9 cellular contexts compared by ENCODE assay signal in genomic region chr1:230475856-230476621, GRCh38. TPM values are rescaled to one million over a fixed set of nuclear protein-coding genes. Genes with fewer than 3 reads are reported as not detected.
DNase-seq lines count a peak whose midpoint lies in the region; TF ChIP-seq lines count a peak whose summit lies in the region.
"Not testable (repeated sequence)": the region's sequence is repeated elsewhere in the genome, so short reads cannot be mapped to it uniquely, and the experiment has no call there.
"Had no signal": no experiment of that assay in that cellular context is flagged by ENCODE, and none has a peak within 500 bp of the region (broad histone marks: within the 10 kb centered on the region; RNA-seq: fewer than 3 reads in every experiment).

No MANE protein-coding gene starts in this region.

- H3K4me2 ChIP-seq in osteoblast (ENCODE audit: insufficient read depth, low read length), result not testable (repeated sequence)

- not testable (repeated sequence) for H3K9ac ChIP-seq in NT2/D1 (ENCODE audit: insufficient read length, low read depth)

- POLR2A ChIA-PET in MCF 10A (lab: Yijun Ruan, JAX), result interaction anchor here (1.0 to 1.6 kb wide), 2 partner anchors 9 to 17 kb away, joined by 3 to 6 read pairs; no protein-coding TSS in a partner anchor

- not testable (repeated sequence) for H3K27ac Mint-ChIP-seq in MCF 10A (ENCODE audit: low read depth, unreplicated experiment)

- H4K20me1 ChIP-seq in osteoblast (ENCODE audit: insufficient read depth, low read length), result not testable (repeated sequence)

- not testable (repeated sequence) for TF ChIP-seq CTCF in MCF 10A (IDR thresholded peaks at IDR 0.05; ENCODE audit: unreplicated experiment); osteoblast (IDR thresholded peaks at IDR 0.05; ENCODE audit: extremely low read depth, low read depth, low read length)

- not testable (repeated sequence) for H2AFZ ChIP-seq in osteoblast (ENCODE audit: low read length)

- H3K79me2 ChIP-seq in osteoblast (ENCODE audit: insufficient read depth, low read length), result not testable (repeated sequence)

- H3K27me3 ChIP-seq in NT2/D1 (ENCODE audit: insufficient read depth, insufficient read length); osteoblast (ENCODE audit: insufficient read depth, low read length): not testable (repeated sequence)

- H3K4me3 ChIP-seq in NT2/D1 (ENCODE audit: insufficient read length, low read depth); osteoblast (ENCODE audit: insufficient read depth, low read length): not testable (repeated sequence)

- H3K36me3 ChIP-seq in NT2/D1 (ENCODE audit: insufficient read depth, insufficient read length, low read length); osteoblast (ENCODE audit: insufficient read depth, low read length): not testable (repeated sequence)

- not testable (repeated sequence) for BruUV-seq in MCF 10A (replicated peaks; lab: Mats Ljungman, UMichigan)

- not testable (repeated sequence) for H3K4me1 Mint-ChIP-seq in MCF 10A (ENCODE audit: insufficient read depth, unreplicated experiment)

- intact Hi-C loops in MCF 10A (cut with micrococcal nuclease), result not testable (repeated sequence)

- not testable (repeated sequence) for H3K27ac ChIP-seq in osteoblast (ENCODE audit: low read depth, low read length)

- H3K9me3 Mint-ChIP-seq in MCF 10A (ENCODE audit: unreplicated experiment), result not testable (repeated sequence)

- H3K4me3 Mint-ChIP-seq in MCF 10A (ENCODE audit: unreplicated experiment), result not testable (repeated sequence)

- DNase-seq in COR-L47 (lab: John Stamatoyannopoulos, UW), result peak; percentile 62
- DNase-seq in ELF-1 (ENCODE audit: low read depth, low spot score), result peak; percentile 68
- DNase-seq in NCI-H146 treated with DMSO at 0.1 percent for 48 hours (lab: John Stamatoyannopoulos, UW; ENCODE audit: unreplicated experiment), result peak; percentile 34
- DNase-seq in NCI-H69 (lab: John Stamatoyannopoulos, UW), result peak; percentile 73
- DNase-seq in NT2/D1 (ENCODE audit: low read depth, low spot score), result peak; percentile 33
- peak; percentile 54 for DNase-seq in MCF 10A (ENCODE audit: unreplicated experiment)
- DNase-seq in islet precursor cell, result peak; percentile 56
- DNase-seq in osteoblast (ENCODE audit: insufficient read length, low spot score, missing footprints), result peak; percentile 5

- not testable (repeated sequence) for H3K4me1 ChIP-seq in NT2/D1 (ENCODE audit: insufficient read depth, insufficient read length); osteoblast (ENCODE audit: insufficient read depth, low read length)

- not testable (repeated sequence) for H3K9me3 ChIP-seq in NT2/D1 (ENCODE audit: insufficient read depth, low read length); osteoblast (ENCODE audit: low read depth, low read length)

- CTCF ChIA-PET in MCF 10A (lab: Yijun Ruan, JAX), result interaction anchor here (0.6 to 2.1 kb wide), 5 partner anchors 10 to 169 kb away, joined by 3 to 9 read pairs (median 3); no protein-coding TSS in a partner anchor

- peaks cover 49% of the 10 kb centered on the region for H3K27me3 Mint-ChIP-seq in MCF 10A (ENCODE audit: insufficient read depth, unreplicated experiment)

- H3K36me3 Mint-ChIP-seq in MCF 10A (ENCODE audit: insufficient read depth, unreplicated experiment), result not testable (repeated sequence)

RNA-seq across cellular contexts. Expression of gene PGBD5, which starts 49.9 kb away (rescaled TPM):
- total RNA-seq in MCF 10A (2022) (0.83 and 1.2 TPM in 2 replicates), osteoblast (under 0.01 and 0.29 TPM in 2 replicates)
- total RNA-seq: T-helper 17 cell had no signal

Comparison
In these comparisons a context has a peak if more than half of its experiments do, and no peak if none do; other contexts are left out.
1. DNase-seq: peak in every context shown above with its lines; median percentile 73 in NCI-H69; 68 in ELF-1; 62 in COR-L47; 56 in islet precursor cell; 54 in MCF 10A; 34 in NCI-H146 treated with DMSO at 0.1 percent for 48 hours; 33 in NT2/D1; 5 in osteoblast.